1 cellular context compared by ENCODE assay signal in the genomic region with DNA sequence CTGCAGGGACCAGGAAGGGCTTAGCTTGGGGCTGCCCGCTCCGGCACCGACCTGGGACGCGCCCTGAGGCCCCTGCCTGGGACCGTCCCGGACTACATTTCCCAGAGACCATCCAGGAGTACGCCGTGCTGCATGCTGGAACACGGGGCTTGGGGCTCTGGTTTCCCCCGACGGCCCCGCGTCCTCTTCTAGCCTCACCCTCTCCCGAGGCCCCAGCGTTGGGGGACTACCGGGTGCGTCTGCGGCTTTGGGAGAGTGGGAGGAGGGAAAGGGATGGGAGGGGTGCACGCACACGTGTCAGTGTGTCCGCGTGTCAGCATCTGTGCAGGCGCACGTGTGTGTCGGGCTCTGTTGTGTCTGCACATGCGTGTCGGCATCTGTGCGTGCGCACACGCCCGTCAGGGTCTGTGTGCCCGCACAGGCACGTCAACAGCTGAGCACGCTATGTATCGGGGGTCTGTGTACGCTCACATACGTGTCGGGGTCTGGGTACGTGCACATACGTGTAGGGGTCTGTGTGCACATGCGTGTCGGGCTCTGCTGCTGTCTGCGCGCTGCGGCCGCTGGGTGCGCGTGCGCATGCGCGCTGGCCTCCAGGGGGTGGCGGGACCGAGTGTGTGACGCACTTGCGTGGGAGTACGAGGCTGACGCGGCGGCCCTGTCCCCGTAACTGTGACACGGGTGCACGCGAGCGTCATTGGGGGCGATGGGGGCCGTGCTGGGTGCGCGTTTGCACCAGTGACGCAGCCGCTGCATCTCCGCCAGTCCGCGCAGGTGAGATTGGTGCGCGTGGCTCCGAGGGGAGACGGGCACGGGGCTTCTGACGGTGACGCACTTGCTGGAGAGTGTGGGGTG.
TF ChIP-seq lines count a peak whose summit lies in the region.

TSS of gene ZNF331 (plus strand) at position 623 of the 855 bp plus-strand sequence. CDS start 31,232 bp downstream, outside the sequence.

TF ChIP-seq in HepG2, 621 proteins besides CTCF, POLR2A, EP300 and RAD21 (continued from another document and continues in another):
- TF ChIP-seq ZNF18 (CRISPR knock-in tag; IDR thresholded peaks at IDR 0.05; ENCODE audit: insufficient replicate concordance) (no peak), MAFK (conservative IDR thresholded peaks at IDR 0.05 in 1 of 2, IDR thresholded peaks at IDR 0.05 in 1 of 2; ENCODE audit: low read length in 2 of 2) (no peak), ARID4A (CRISPR knock-in tag; IDR thresholded peaks at IDR 0.05; ENCODE audit: borderline replicate concordance) (peak; percentile 69), GRHL1 (CRISPR knock-in tag; conservative IDR thresholded peaks at IDR 0.05) (no peak), AKNA (CRISPR knock-in tag; IDR thresholded peaks at IDR 0.05; ENCODE audit: borderline replicate concordance) (no peak), BHLHE40 (IDR thresholded peaks at IDR 0.05; ENCODE audit: low read length) (no peak), STAT5B (CRISPR knock-in tag; IDR thresholded peaks at IDR 0.05) (no peak), NFAT5 (CRISPR knock-in tag; IDR thresholded peaks at IDR 0.05) (no peak), ZNF362 (CRISPR knock-in tag; IDR thresholded peaks at IDR 0.05; ENCODE audit: borderline replicate concordance) (peak; percentile 40), ZNF354B (CRISPR knock-in tag; IDR thresholded peaks at IDR 0.05) (0 out of 2 replicates have a peak, but pooled peaks have one; percentile 33), ZNF572 (CRISPR knock-in tag; IDR thresholded peaks at IDR 0.05) (no peak), ATM (IDR thresholded peaks at IDR 0.05; ENCODE audit: borderline replicate concordance) (no peak), ZNF224 (CRISPR knock-in tag; IDR thresholded peaks at IDR 0.05) (no peak), ZNF563 (CRISPR knock-in tag; IDR thresholded peaks at IDR 0.05) (peak; percentile 66; the same call in 1 of the 2 replicates)
- TF ChIP-seq, protein P1, sequence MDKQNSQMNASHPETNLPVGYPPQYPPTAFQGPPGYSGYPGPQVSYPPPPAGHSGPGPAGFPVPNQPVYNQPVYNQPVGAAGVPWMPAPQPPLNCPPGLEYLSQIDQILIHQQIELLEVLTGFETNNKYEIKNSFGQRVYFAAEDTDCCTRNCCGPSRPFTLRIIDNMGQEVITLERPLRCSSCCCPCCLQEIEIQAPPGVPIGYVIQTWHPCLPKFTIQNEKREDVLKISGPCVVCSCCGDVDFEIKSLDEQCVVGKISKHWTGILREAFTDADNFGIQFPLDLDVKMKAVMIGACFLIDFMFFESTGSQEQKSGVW (CRISPR knock-in tag; IDR thresholded peaks at IDR 0.05; ENCODE audit: borderline replicate concordance) = peak; percentile 72; the same call in 1 of the 2 replicates
- TF ChIP-seq, protein P2, sequence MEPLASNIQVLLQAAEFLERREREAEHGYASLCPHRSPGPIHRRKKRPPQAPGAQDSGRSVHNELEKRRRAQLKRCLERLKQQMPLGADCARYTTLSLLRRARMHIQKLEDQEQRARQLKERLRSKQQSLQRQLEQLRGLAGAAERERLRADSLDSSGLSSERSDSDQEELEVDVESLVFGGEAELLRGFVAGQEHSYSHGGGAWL (CRISPR knock-in tag; IDR thresholded peaks at IDR 0.05) = no peak
- TF ChIP-seq, protein P3, sequence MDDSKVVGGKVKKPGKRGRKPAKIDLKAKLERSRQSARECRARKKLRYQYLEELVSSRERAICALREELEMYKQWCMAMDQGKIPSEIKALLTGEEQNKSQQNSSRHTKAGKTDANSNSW (CRISPR knock-in tag; IDR thresholded peaks at IDR 0.05; ENCODE audit: borderline replicate concordance) = peak; percentile 95; the same call in 1 of the 2 replicates
